Comparison of ENCODE assay signal across 8 cellular contexts in genomic region chr2:201126308-201127127, GRCh38. TPM values are rescaled to one million over a fixed set of nuclear protein-coding genes. Genes with fewer than 3 reads are reported as not detected.
A peak's percentile ranks its signal among the peaks of the same experiment; 100 is the strongest.
DNase-seq lines count a peak whose midpoint lies in the region; ATAC-seq and TF ChIP-seq lines count a peak whose summit lies in the region.

No MANE protein-coding gene starts in this region.

- H3K9me3 Mint-ChIP-seq in CD4-positive, CD25-positive, alpha-beta regulatory T cell = no peaks in the 10 kb centered on the region

- H3K4me1 Mint-ChIP-seq in CD4-positive, CD25-positive, alpha-beta regulatory T cell = peaks cover 44 to 92% (median 76%) of the 10 kb centered on the region in 4 donors

- peak in 1 of 3 donors; percentile 66 for DNase-seq in CD4-positive, CD25-positive, alpha-beta regulatory T cell
- DNase-seq in SJSA1 (ENCODE audit: low read depth in 1 of 2, low spot score in 2 of 2) (peak in 1 of 2 experiments; percentile 44), fibroblast of mammary gland (ENCODE audit: low read depth) (peak; percentile 30), NCI-H524 treated with DMSO at 0.1 percent for 48 hours (lab: John Stamatoyannopoulos, UW) (no peak), KG1 (lab: John Stamatoyannopoulos, UW) (no peak)

- H3K4me3 ChIP-seq in CD4-positive, CD25-positive, alpha-beta regulatory T cell (ENCODE audit: low read depth, low read length) = peak overlapping the region; percentile 100
- H3K4me3 ChIP-seq in SJSA1 (no peak overlapping the region), fibroblast of mammary gland (ENCODE audit: control insufficient read depth, low read depth, low read length) (no peak overlapping the region), skin epidermis (peak overlapping the region in 2 of 7 experiments; percentile 8 to 13)

- no peak for TF ChIP-seq CTCF in fibroblast of mammary gland (conservative IDR thresholded peaks at IDR 0.05; ENCODE audit: control insufficient read depth, insufficient read depth, low read depth, low read length)

- peaks cover 98% of the 10 kb centered on the region for H3K4me1 ChIP-seq in CD4-positive, CD25-positive, alpha-beta regulatory T cell (ENCODE audit: control insufficient read depth, insufficient read depth, low read length, poor library complexity, severe bottlenecking)
- H3K4me1 ChIP-seq in SJSA1 (replicated peaks) = peaks cover 89% of the 10 kb centered on the region

- peak overlapping the region; percentile 93 for H3K27ac ChIP-seq in CD4-positive, CD25-positive, alpha-beta regulatory T cell (ENCODE audit: insufficient read depth, low read length, poor library complexity, severe bottlenecking)
- H3K27ac ChIP-seq in SJSA1 (peak overlapping the region; percentile 95), skin epidermis (peak overlapping the region; percentile 36 to 100 (median 88))

- no peaks in the 10 kb centered on the region for H3K9me3 ChIP-seq in CD4-positive, CD25-positive, alpha-beta regulatory T cell (ENCODE audit: control insufficient read depth in 2 of 2, low read length in 2 of 2)
- no peaks in the 10 kb centered on the region; the same call in 1 of the 2 replicates for H3K9me3 ChIP-seq in SJSA1 (replicated peaks)

- H3K27me3 ChIP-seq in CD4-positive, CD25-positive, alpha-beta regulatory T cell (ENCODE audit: control insufficient read depth, insufficient read depth, low read length) = no peaks in the 10 kb centered on the region
- H3K27me3 ChIP-seq in SJSA1 (replicated peaks) = no peaks in the 10 kb centered on the region

- no peaks in the 10 kb centered on the region for H3K27me3 Mint-ChIP-seq in CD4-positive, CD25-positive, alpha-beta regulatory T cell

- no peak for ATAC-seq in CD4-positive, CD25-positive, alpha-beta regulatory T cell (ENCODE audit: low read depth in 2 of 2)
- ATAC-seq in GM21447 (IDR thresholded peaks at IDR 0.05; ENCODE audit: unreplicated experiment) (peak; percentile 27), GM21381 (IDR thresholded peaks at IDR 0.05; ENCODE audit: unreplicated experiment) (no peak)

- H3K36me3 Mint-ChIP-seq in CD4-positive, CD25-positive, alpha-beta regulatory T cell = peaks cover 15% of the 10 kb centered on the region

- H3K36me3 ChIP-seq in CD4-positive, CD25-positive, alpha-beta regulatory T cell (ENCODE audit: control insufficient read depth, insufficient read depth, low read length) = peaks cover 3% of the 10 kb centered on the region
- H3K36me3 ChIP-seq in SJSA1 = peaks cover 27% of the 10 kb centered on the region

- H3K27ac Mint-ChIP-seq in CD4-positive, CD25-positive, alpha-beta regulatory T cell = peak overlapping the region; percentile 90 to 100 (median 96)

- peak overlapping the region; percentile 93 to 96 (median 94) for H3K4me3 Mint-ChIP-seq in CD4-positive, CD25-positive, alpha-beta regulatory T cell

RNA-seq across cellular contexts. Expression of gene CFLAR, which starts 10.6 kb away (rescaled TPM):
- total RNA-seq in CD4-positive, CD25-positive, alpha-beta regulatory T cell = 306 TPM
- polyA plus RNA-seq in CD4-positive, CD25-positive, alpha-beta regulatory T cell = 100 to 1,000 TPM; 118 to 159 (median 132) TPM
- 70.4 and 79.7 TPM in 2 replicates for total RNA-seq in SJSA1 (2014; rRNA removed; shearing (Covaris generic))

RNA-seq across cellular contexts. Expression of gene NDUFB3, which starts 54.7 kb away (rescaled TPM):
- total RNA-seq in CD4-positive, CD25-positive, alpha-beta regulatory T cell = 26.2 TPM
- 100 to 1,000 TPM; 288 to 370 (median 322) TPM for polyA plus RNA-seq in CD4-positive, CD25-positive, alpha-beta regulatory T cell
- 174 and 315 TPM in 2 replicates for total RNA-seq in SJSA1 (2014; rRNA removed; shearing (Covaris generic))

RNA-seq across cellular contexts. Expression of gene HYCC2, which starts 55.0 kb away (rescaled TPM):
- total RNA-seq in CD4-positive, CD25-positive, alpha-beta regulatory T cell = 42.8 TPM
- 10 to 100 TPM; 17.2 to 26.2 (median 21.6) TPM for polyA plus RNA-seq in CD4-positive, CD25-positive, alpha-beta regulatory T cell
- 6.7 and 14.8 TPM in 2 replicates for total RNA-seq in SJSA1 (2014; rRNA removed; shearing (Covaris generic))

RNA-seq across cellular contexts. Expression of gene CASP10, which starts 56.4 kb away (rescaled TPM):
- 15.1 TPM for total RNA-seq in CD4-positive, CD25-positive, alpha-beta regulatory T cell
- 1 to 10 TPM; 4.4 to 7.1 (median 5.6) TPM for polyA plus RNA-seq in CD4-positive, CD25-positive, alpha-beta regulatory T cell
- total RNA-seq in SJSA1 (2014; rRNA removed; shearing (Covaris generic)) = 0.56 and 1.6 TPM in 2 replicates
